24 cellular contexts compared by ENCODE assay signal in the genomic region with DNA sequence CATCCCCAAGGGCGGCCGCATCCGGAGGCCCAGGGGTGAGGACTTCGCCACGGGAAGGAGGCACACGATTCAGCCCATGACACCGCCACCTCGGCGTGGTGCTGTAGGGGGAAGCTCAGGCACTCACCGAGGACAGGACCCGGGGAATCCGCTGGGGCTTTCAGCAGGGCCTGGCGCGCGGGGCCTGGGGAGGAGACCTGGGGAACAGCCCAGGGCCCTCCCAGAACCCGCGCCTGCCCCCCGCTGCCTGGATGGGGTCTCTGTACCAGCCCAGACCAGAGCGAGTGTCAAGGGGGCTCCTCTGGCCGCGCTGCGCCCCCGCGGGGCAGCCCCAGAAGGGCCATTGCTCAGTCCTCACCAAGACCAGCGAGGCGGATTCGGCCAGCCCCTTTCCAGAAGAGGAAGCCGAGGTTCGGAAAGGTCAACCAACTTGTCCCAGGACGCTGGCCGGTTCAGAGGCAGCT. TPM values are rescaled to one million over a fixed set of nuclear protein-coding genes. Genes with fewer than 3 reads are reported as not detected.
DNase-seq lines count a peak whose midpoint lies in the region; ATAC-seq, FAIRE-seq and TF ChIP-seq lines count a peak whose summit lies in the region.
"Had no signal": no experiment of that assay in that cellular context is flagged by ENCODE, and none has a peak within 500 bp of the region (broad histone marks: within the 10 kb centered on the region; RNA-seq: fewer than 3 reads in every experiment).

No MANE protein-coding gene starts in this region.

- no peak for FAIRE-seq in kidney (lab: Jason Lieb, UNC)

- no peak overlapping the region for H2BK20ac ChIP-seq in H9 (ENCODE audit: low read depth, low read length, poor library complexity, severe bottlenecking)

- TF ChIP-seq CTCF in H9 (conservative IDR thresholded peaks at IDR 0.05) (peak; percentile 33; the same call in 2 of the 3 replicates), kidney (IDR thresholded peaks at IDR 0.05; ENCODE audit: borderline replicate concordance, extremely low read depth, insufficient read depth) (no peak), mucosa of descending colon (IDR thresholded peaks at IDR 0.05) (no peak), esophagus squamous epithelium (IDR thresholded peaks at IDR 0.05) (no peak)

- no peaks in the 10 kb centered on the region for H3K4me1 ChIP-seq in H9 (ENCODE audit: insufficient read depth, low read length)
- peaks cover 0 to 4% of the 10 kb centered on the region in 2 donors for H3K4me1 ChIP-seq in kidney (ENCODE audit: control insufficient read depth in 1 of 2, insufficient read depth in 1 of 2, low read depth in 1 of 2, low read length in 2 of 2)
- no peaks in the 10 kb centered on the region for H3K4me1 ChIP-seq in mucosa of descending colon (ENCODE audit: low read depth)
- peaks cover 0 to 13% (median 5%) of the 10 kb centered on the region in 3 donors for H3K4me1 ChIP-seq in esophagus squamous epithelium
- H3K4me1 ChIP-seq: Caco-2 had no signal

- peaks cover 3 to 15% of the 10 kb centered on the region in 2 experiments; a peak in 3 of 4 replicates for H3K4me1 Mint-ChIP-seq in H9
- H3K4me1 Mint-ChIP-seq: activated naive CD8-positive, alpha-beta T cell treated with anti-CD3 and anti-CD28 coated beads for 36 hours had no signal

- H3K27me3 ChIP-seq in H9 (ENCODE audit: insufficient read depth, low read length) = no peaks in the 10 kb centered on the region
- H3K27me3 ChIP-seq in esophagus squamous epithelium = peaks cover 0 to 70% (median 3%) of the 10 kb centered on the region in 4 donors
- H3K27me3 ChIP-seq: MG63 had no signal

- intact Hi-C loops in kidney (cut with DNase I) (no loop called here), sciatic nerve (cut with DNase I) (no loop called here), mucosa of descending colon (cut with DNase I, micrococcal nuclease) (no loop called here), esophagus squamous epithelium (cut with DNase I) (no loop called here)

- H3K18ac ChIP-seq in H9 (ENCODE audit: insufficient read length, low read depth, low read length) = peak overlapping the region; percentile 47

- H2BK15ac ChIP-seq in H9 (ENCODE audit: low read depth, low read length) = no peak overlapping the region

- peak overlapping the region; percentile 38 for H3K14ac ChIP-seq in H9 (ENCODE audit: insufficient read depth, low read length)

- H2AFZ ChIP-seq in H9 (ENCODE audit: low read length) = no peak overlapping the region

- no peak overlapping the region for H2BK120ac ChIP-seq in H9 (ENCODE audit: low read depth, low read length, poor library complexity, severe bottlenecking)

- no peak for ATAC-seq in sciatic nerve
- ATAC-seq in mucosa of descending colon = no peak
- no peak for ATAC-seq in GM19463 (IDR thresholded peaks at IDR 0.05; ENCODE audit: unreplicated experiment)
- ATAC-seq: activated CD8-positive, alpha-beta T cell treated with anti-CD3 and anti-CD28 coated beads for 36 hours had no signal

- no peak overlapping the region for H4K5ac ChIP-seq in H9 (ENCODE audit: insufficient read length, low read depth, low read length)

- H3K36me3 Mint-ChIP-seq in H9 (ENCODE audit: insufficient read depth in 1 of 3, low read depth in 3 of 3) = peaks cover 6 to 8% (median 8%) of the 10 kb centered on the region in 3 experiments
- H3K36me3 Mint-ChIP-seq: activated naive CD8-positive, alpha-beta T cell treated with anti-CD3 and anti-CD28 coated beads for 36 hours had no signal

- H3K4me2 ChIP-seq in H9 (ENCODE audit: insufficient read depth, insufficient read length, low read length) = peak overlapping the region; percentile 42

- H4K91ac ChIP-seq in H9 (ENCODE audit: insufficient read length, low read depth, low read length) = no peak overlapping the region

- no peak overlapping the region for H2BK12ac ChIP-seq in H9 (ENCODE audit: insufficient read length, low read depth, low read length)

- peaks cover 47% of the 10 kb centered on the region for H3K27me3 Mint-ChIP-seq in H9 (ENCODE audit: low read depth)

- no peak overlapping the region for H3K27ac ChIP-seq in H9 (ENCODE audit: insufficient read length, low read depth, low read length)
- H3K27ac ChIP-seq in kidney (ENCODE audit: low read depth in 2 of 2, low read length in 2 of 2) = no peak overlapping the region
- no peak overlapping the region for H3K27ac ChIP-seq in esophagus squamous epithelium
- H3K27ac ChIP-seq: brain microvascular endothelial cell, VCaP had no signal

- H3T11ph ChIP-seq in H9 (ENCODE audit: low read length) = no peak overlapping the region

- H3K36me3 ChIP-seq in kidney (ENCODE audit: control insufficient read depth in 1 of 2, insufficient read depth in 2 of 2, low read length in 2 of 2) (no peaks in the 10 kb centered on the region), mucosa of descending colon (ENCODE audit: low read depth) (no peaks in the 10 kb centered on the region), esophagus squamous epithelium (no peaks in the 10 kb centered on the region)
- H3K36me3 ChIP-seq: brain microvascular endothelial cell had no signal

- no peaks in the 10 kb centered on the region for H3K79me2 ChIP-seq in H9 (ENCODE audit: insufficient read depth, low read length)

- H3K4me3 ChIP-seq in kidney (ENCODE audit: low read length in 2 of 2) (peak overlapping the region in 1 of 2 donors; percentile 32), mucosa of descending colon (no peak overlapping the region), esophagus squamous epithelium (peak overlapping the region in 2 of 4 donors; percentile 40 to 58)
- H3K4me3 ChIP-seq: MG63 had no signal

- WGBS in H9 (ENCODE audit: extremely low coverage, insufficient read length, low lambda C conversion rate) = no CpG with 5 or more reads among the region's 31 CpGs
- WGBS in esophagus squamous epithelium, 2 donors = 62 to 72% methylated on average over 4 to 15 of the region's 31 CpGs

- TF ChIP-seq POLR2A in esophagus squamous epithelium (IDR thresholded peaks at IDR 0.05) = no peak

- H3K23me2 ChIP-seq in H9 (ENCODE audit: insufficient read length, low read depth, low read length, poor library complexity, severe bottlenecking) = peaks cover 7% of the 10 kb centered on the region

- H3K56ac ChIP-seq in H9 (ENCODE audit: insufficient read length, low read depth, low read length) = no peak overlapping the region

- no peak overlapping the region for H3K4ac ChIP-seq in H9 (ENCODE audit: low read depth, low read length)

- no peak overlapping the region for H2AK5ac ChIP-seq in H9 (ENCODE audit: insufficient read length, low read length)

- no peak overlapping the region for H2BK5ac ChIP-seq in H9 (ENCODE audit: insufficient read length, low read length)

- peaks cover 8 to 9% of the 10 kb centered on the region in 2 experiments for H3K9me3 Mint-ChIP-seq in H9
- H3K9me3 Mint-ChIP-seq: activated CD8-positive, alpha-beta T cell treated with anti-CD3 and anti-CD28 coated beads for 36 hours; activated naive CD8-positive, alpha-beta T cell treated with anti-CD3 and anti-CD28 coated beads for 36 hours; activated T-helper 1 cell treated with anti-CD3 and anti-CD28 coated beads, Interleukin-12 subunit alpha, Interleukin-12 subunit beta, Interleukin-2, Interleukin-4 antibody, amounts not matched to agents 30 ng/mL and 10 ng/mL and 1 ng/mL, durations not matched to agents 14 hours and 24 hours and 36 hours had no signal

- no peak overlapping the region for H4K8ac ChIP-seq in H9 (replicated peaks; ENCODE audit: insufficient read length, low read depth, low read length)

- H4K20me1 ChIP-seq in H9 (ENCODE audit: control insufficient read depth, insufficient read depth, insufficient read length) = no peaks in the 10 kb centered on the region

- H3K27ac Mint-ChIP-seq in H9 = peak overlapping the region in 2 of 3 experiments; percentile 52 to 55; a peak in 1 of 7 replicates
- H3K27ac Mint-ChIP-seq: activated CD8-positive, alpha-beta T cell treated with anti-CD3 and anti-CD28 coated beads for 36 hours; activated naive CD8-positive, alpha-beta T cell treated with anti-CD3 and anti-CD28 coated beads for 36 hours; activated T-helper 1 cell treated with anti-CD3 and anti-CD28 coated beads, Interleukin-12 subunit alpha, Interleukin-12 subunit beta, Interleukin-2, Interleukin-4 antibody, amounts not matched to agents 30 ng/mL and 10 ng/mL and 1 ng/mL, durations not matched to agents 14 hours and 24 hours and 36 hours had no signal

- H3K9me3 ChIP-seq in H9 (ENCODE audit: control insufficient read depth, low read depth, low read length) (no peaks in the 10 kb centered on the region), kidney (ENCODE audit: control insufficient read depth in 1 of 2, low read length in 2 of 2) (no peaks in the 10 kb centered on the region), mucosa of descending colon (no peaks in the 10 kb centered on the region), esophagus squamous epithelium (no peaks in the 10 kb centered on the region)

- H3K23ac ChIP-seq in H9 (ENCODE audit: insufficient read length, low read depth, low read length) = no peak overlapping the region

- peak overlapping the region; percentile 12 for H3K9ac ChIP-seq in H9 (ENCODE audit: extremely low read depth, insufficient read length, low read length)
- H3K9ac ChIP-seq in kidney (ENCODE audit: low read length in 2 of 2) = no peak overlapping the region

- DNase-seq in H9 (peak; percentile 72), ecto neural progenitor cell (ENCODE audit: low spot score) (peak; percentile 74), kidney (peak; percentile 80), sciatic nerve (ENCODE audit: low spot score) (peak; percentile 34), mucosa of descending colon (no peak), esophagus squamous epithelium (lab: John Stamatoyannopoulos, UW) (no peak)
- DNase-seq in stimulated activated naive CD4-positive, alpha-beta T cell (lab: John Stamatoyannopoulos, UW) = no peak
- DNase-seq: activated CD8-positive, alpha-beta T cell treated with anti-CD3 and anti-CD28 coated beads for 36 hours; activated naive CD8-positive, alpha-beta T cell treated with anti-CD3 and anti-CD28 coated beads for 36 hours; brain microvascular endothelial cell; Caco-2; effector CD4-positive, alpha-beta T cell; EL; hippocampal formation; IMR-90; MG63; NCI-H187; RPMI8226; stimulated activated CD4-positive, alpha-beta T cell treated with anti-CD3 and anti-CD28 coated beads, Interleukin-2, amount 100 ng/mL, for 24 hours had no signal

- no peaks in the 10 kb centered on the region for H3K79me1 ChIP-seq in H9 (ENCODE audit: insufficient read depth, low read depth, low read length, poor library complexity, severe bottlenecking)

- H3K4me3 Mint-ChIP-seq in H9 = peak overlapping the region; percentile 72 to 80
- H3K4me3 Mint-ChIP-seq: activated CD8-positive, alpha-beta T cell treated with anti-CD3 and anti-CD28 coated beads for 36 hours; activated naive CD8-positive, alpha-beta T cell treated with anti-CD3 and anti-CD28 coated beads for 36 hours; activated T-helper 1 cell treated with anti-CD3 and anti-CD28 coated beads, Interleukin-12 subunit alpha, Interleukin-12 subunit beta, Interleukin-2, Interleukin-4 antibody, amounts not matched to agents 30 ng/mL and 10 ng/mL and 1 ng/mL, durations not matched to agents 14 hours and 24 hours and 36 hours had no signal

RNA-seq across cellular contexts. Expression of a gene that starts 12.8 kb away (rescaled TPM):
- 2.5 and 2.6 TPM in 2 replicates for total RNA-seq in H9 (2021)
- total RNA-seq in kidney = 8.7 TPM
- polyA plus RNA-seq in kidney (ENCODE audit: insufficient read depth, low read depth, low replicate concordance) = 4.1 TPM
- 10.7 TPM for total RNA-seq in sciatic nerve
- 1 to 10 TPM in 1 of 3 donors, under 1 TPM in 2; 0.17 to 2.7 (median 0.43) TPM for total RNA-seq in mucosa of descending colon
- total RNA-seq in esophagus squamous epithelium = 1 to 10 TPM in 1 of 4 donors, under 1 TPM in 2, not detected in 1; 0.41 to 1.5 (median 0.44) TPM
- total RNA-seq: activated T-helper 1 cell treated with anti-CD3 and anti-CD28 coated beads, Interleukin-12 subunit alpha, Interleukin-12 subunit beta, Interleukin-2, Interleukin-4 antibody, amounts not matched to agents 30 ng/mL and 10 ng/mL and 1 ng/mL, durations not matched to agents 14 hours and 24 hours and 36 hours; IMR-90; NCI-H460 had no signal
- polyA plus RNA-seq: IMR-90, neural cell had no signal

RNA-seq across cellular contexts. Expression of a gene that starts 49.4 kb away (rescaled TPM):
- total RNA-seq in H9 (2021) (10.9 and 12.5 TPM in 2 replicates), kidney (37.8 TPM), sciatic nerve (52.8 TPM), mucosa of descending colon (10 to 100 TPM; 21.8 to 32.8 (median 28.5) TPM), esophagus squamous epithelium (10 to 100 TPM in 2 of 4 donors, 1 to 10 TPM in 2; 5.2 to 38.5 (median 12.6) TPM)
- 15.4 TPM for polyA plus RNA-seq in kidney (ENCODE audit: insufficient read depth, low read depth, low replicate concordance)

Comparison
In these comparisons a context has a peak if more than half of its experiments do, and no peak if none do; other contexts are left out.
1. DNase-seq: peak in H9 (single experiment), ecto neural progenitor cell (single experiment), kidney (single experiment) and sciatic nerve (single experiment); none in mucosa of descending colon (0 of 3), stimulated activated naive CD4-positive, alpha-beta T cell (0 of 6) and esophagus squamous epithelium (single experiment).